In the genomic region with DNA sequence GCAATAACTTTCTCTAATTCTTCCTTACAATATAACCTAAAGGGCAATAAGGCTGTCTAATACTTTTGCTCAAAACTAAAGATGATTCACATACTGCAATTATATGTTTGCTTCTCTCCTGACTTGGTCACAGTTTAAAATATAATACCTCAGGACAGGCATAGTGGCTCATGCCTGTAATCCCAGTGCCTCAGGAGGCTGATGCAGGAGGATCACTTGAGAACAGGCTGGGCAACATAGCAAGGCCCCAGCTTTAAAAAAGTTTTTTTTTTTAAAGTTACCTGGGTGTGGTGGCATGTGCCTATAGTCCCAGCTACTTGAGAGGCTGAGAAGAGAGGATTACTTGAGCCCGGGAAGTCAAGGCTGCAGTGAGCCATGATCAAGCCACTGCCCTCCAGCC, we compare ENCODE assay signal across 33 cellular contexts.
"Had no signal": no experiment of that assay in that cellular context is flagged by ENCODE, and none has a peak within 500 bp of the region (broad histone marks: within the 10 kb centered on the region; RNA-seq: fewer than 3 reads in every experiment).

No MANE protein-coding gene starts in this region.

- H3K4me1 ChIP-seq: adrenal gland, ascending aorta, breast epithelium had no signal

- H3K9me3 ChIP-seq: adrenal gland, body of pancreas, breast epithelium had no signal

- H3K27ac ChIP-seq: adrenal gland, ascending aorta, body of pancreas, brain microvascular endothelial cell, breast epithelium, cardiac muscle cell had no signal

- H3K36me3 ChIP-seq: adrenal gland, ascending aorta, brain microvascular endothelial cell, breast epithelium, cardiac muscle cell had no signal

- H3K27me3 ChIP-seq: adrenal gland, ascending aorta, body of pancreas, brain microvascular endothelial cell, breast epithelium, cardiac muscle cell had no signal

- H3K4me3 ChIP-seq: adrenal gland, ascending aorta, body of pancreas, breast epithelium, cardiac muscle cell had no signal

- DNase-seq: activated effector memory CD4-positive, alpha-beta T cell treated with anti-CD3 and anti-CD28 coated beads, Interleukin-2, amount 50 U/mL, for 16 hours; activated effector memory CD4-positive, alpha-beta T cell treated with Interleukin-2 at 50 U/mL for 16 hours; activated gamma-delta T cell; activated gamma-delta T cell treated with Interleukin-2 at 50 U/mL for 16 hours; activated naive CD4-positive, alpha-beta T cell; activated naive CD4-positive, alpha-beta T cell treated with anti-CD3 and anti-CD28 coated beads for 36 hours; activated naive CD4-positive, alpha-beta T cell treated with anti-CD3 and anti-CD28 coated beads, Interleukin-2, amount 10 ng/mL, durations not matched to agents 7 days and 5 days; activated naive CD4-positive, alpha-beta T cell treated with anti-CD3 and anti-CD28 coated beads, Interleukin-2, amount 50 U/mL, for 16 hours; activated naive CD4-positive, alpha-beta T cell treated with Interleukin-2 at 50 U/mL for 16 hours; activated naive CD8-positive, alpha-beta T cell treated with anti-CD3 and anti-CD28 coated beads for 36 hours; activated naive CD8-positive, alpha-beta T cell treated with anti-CD3 and anti-CD28 coated beads, Interleukin-2, amount 10 ng/mL, durations not matched to agents 7 days and 5 days; activated naive CD8-positive, alpha-beta T cell treated with anti-CD3 and anti-CD28 coated beads, Interleukin-2, amount 50 U/mL, for 24 hours; activated T-cell treated with anti-CD3 and anti-CD28 coated beads for 4 hours; activated T-cell treated with anti-CD3 and anti-CD28 coated beads, Interleukin-2, amount 50 U/mL, for 1 hour; activated T-cell treated with anti-CD3 and anti-CD28 coated beads, Interleukin-2, amount 50 U/mL, for 24 hours; activated T-cell treated with anti-CD3 and anti-CD28 coated beads, Interleukin-2, amount 50 U/mL, for 4 hours; activated T-cell treated with anti-CD3 and anti-CD28 coated beads, Interleukin-2, amount 50 U/mL, for 48 hours; activated T-cell treated with anti-CD3 and anti-CD28 coated beads, Interleukin-2, amount 50 U/mL, for 72 hours; adrenal gland; amniotic stem cell; amygdala; anterior cingulate cortex; aorta; body of pancreas; brain microvascular endothelial cell; caudate nucleus; central memory CD4-positive, alpha-beta T cell; cerebellar nuclear complex had no signal

- ATAC-seq: activated naive CD4-positive, alpha-beta T cell treated with anti-CD3 and anti-CD28 coated beads, Interleukin-2, amount 50 U/mL, for 72 hours; activated naive CD8-positive, alpha-beta T cell treated with anti-CD3 and anti-CD28 coated beads, Interleukin-2, amount 50 U/mL, for 24 hours; activated T-cell treated with anti-CD3 and anti-CD28 coated beads, Interleukin-2, amount 50 U/mL, for 4 hours; activated T-cell treated with anti-CD3 and anti-CD28 coated beads, Interleukin-2, amount 50 U/mL, for 72 hours; activated T-helper 17 cell treated with anti-CD3 and anti-CD28 coated beads, Interleukin-2, amount 50 U/mL, for 72 hours; body of pancreas had no signal
